In the genomic region with DNA sequence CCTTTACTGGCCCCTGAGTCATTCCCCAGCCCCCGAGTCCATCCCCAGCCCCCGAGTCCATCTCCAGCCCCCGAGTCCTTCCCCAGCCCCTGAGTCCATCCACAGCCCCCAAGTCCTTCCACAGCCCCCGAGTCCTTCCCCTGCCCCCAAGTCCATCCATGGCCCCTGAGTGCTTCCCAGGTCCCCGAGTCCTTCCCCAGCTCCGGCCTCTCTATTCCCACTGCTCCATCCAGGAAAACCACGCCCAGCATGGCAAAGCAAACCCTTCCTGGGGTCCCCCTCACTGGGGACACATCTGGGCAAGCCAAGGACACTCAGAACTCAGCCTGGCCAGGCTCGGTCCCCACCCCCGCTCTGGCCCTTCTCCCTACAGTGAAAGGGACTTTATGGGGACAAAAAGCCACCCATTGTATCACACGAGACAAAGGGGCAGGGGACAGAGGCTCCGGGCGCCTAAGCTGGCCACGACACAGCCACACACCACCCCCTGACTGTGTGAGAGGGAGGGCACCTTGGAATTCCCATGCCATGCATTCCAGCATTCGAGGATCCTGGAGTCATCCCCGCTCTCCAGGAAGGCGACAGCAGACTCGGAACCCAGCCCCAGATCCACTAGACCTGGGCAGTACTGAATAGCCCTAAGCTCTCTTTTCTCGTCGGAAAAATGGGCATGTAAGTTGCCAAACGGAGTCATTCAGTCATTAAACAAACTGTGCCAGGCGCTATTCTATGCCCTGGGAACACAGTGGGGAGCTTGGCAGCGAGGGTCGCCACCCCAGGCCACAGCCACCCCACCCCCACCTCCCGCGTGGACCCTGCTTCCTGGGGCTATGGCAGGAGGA, we compare ENCODE assay signal across 20 cellular contexts. TPM values are rescaled to one million over a fixed set of nuclear protein-coding genes. Genes with fewer than 3 reads are reported as not detected.
DNase-seq lines count a peak whose midpoint lies in the region; TF ChIP-seq lines count a peak whose summit lies in the region.
"Had no signal": no experiment of that assay in that cellular context is flagged by ENCODE, and none has a peak within 500 bp of the region (broad histone marks: within the 10 kb centered on the region; RNA-seq: fewer than 3 reads in every experiment).

No MANE protein-coding gene starts in this region.

- peaks cover 15 to 28% of the 10 kb centered on the region in 2 experiments for H3K4me1 Mint-ChIP-seq in H9
- H3K4me1 Mint-ChIP-seq in endothelial cell (ENCODE audit: unreplicated experiment): peaks cover 5% of the 10 kb centered on the region
- peaks cover 14% of the 10 kb centered on the region for H3K4me1 Mint-ChIP-seq in mesothelial cell of epicardium

- H2BK12ac ChIP-seq in H9 (ENCODE audit: insufficient read length, low read depth, low read length) (no peak overlapping the region), mesenchymal stem cell (ENCODE audit: low read length in 2 of 2) (no peak overlapping the region)

- H3K9me3 Mint-ChIP-seq in H9 (no peaks in the 10 kb centered on the region), endothelial cell (ENCODE audit: unreplicated experiment) (no peaks in the 10 kb centered on the region), mesothelial cell of epicardium (no peaks in the 10 kb centered on the region)

- TF ChIP-seq CTCF in H9 (conservative IDR thresholded peaks at IDR 0.05) (no peak), dorsolateral prefrontal cortex (IDR thresholded peaks at IDR 0.05 in 54 of 56, conservative IDR thresholded peaks at IDR 0.05 in 2 of 56; ENCODE audit: low read depth in 1 of 56, partially characterized antibody in 56 of 56) (peak in 6 of 56 donors; percentile 8 to 32 (median 14)), sigmoid colon (IDR thresholded peaks at IDR 0.05) (no peak), endothelial cell (IDR thresholded peaks at IDR 0.05; ENCODE audit: unreplicated experiment) (no peak), mesothelial cell of epicardium (IDR thresholded peaks at IDR 0.05; ENCODE audit: unreplicated experiment) (no peak)

- WGBS in H9 (ENCODE audit: extremely low coverage, insufficient read length, low lambda C conversion rate): no CpG with 5 or more reads among the region's 25 CpGs
- WGBS in mesenchymal stem cell: 86% methylated on average over 25 of the region's 25 CpGs
- WGBS in sigmoid colon, 2 donors: 89 to 90% methylated on average over 25 of the region's 25 CpGs

- no peak for DNase-seq in H9
- peak; percentile 18 to 94 (median 88) for DNase-seq in dorsolateral prefrontal cortex
- no peak for DNase-seq in mesenchymal stem cell
- peak; percentile 58 for DNase-seq in sigmoid colon
- no peak for DNase-seq in iPS-NIHi7 (ENCODE audit: extremely low spot score)
- DNase-seq in endothelial cell (ENCODE audit: low spot score): no peak
- DNase-seq in mesothelial cell of epicardium (ENCODE audit: low spot score in 2 of 2, unreplicated experiment in 2 of 2): no peak
- DNase-seq in T-helper 2 cell: no peak
- DNase-seq: activated CD4-positive, alpha-beta T cell treated with anti-CD3 and anti-CD28 coated beads for 36 hours; Calu3; cortex of kidney; erythroblast; NCI-H2029 treated with DMSO at 0.1 percent for 48 hours; NCI-H524; PC-9; stimulated activated CD4-positive, alpha-beta T cell treated with anti-CD3 and anti-CD28 coated beads, Interleukin-4, amount 100 ng/mL, for 4 hours; stimulated activated CD8-positive, alpha-beta memory T cell treated with anti-CD3 and anti-CD28 coated beads, Interleukin-4, amount 100 ng/mL, for 48 hours had no signal

- H3K27ac Mint-ChIP-seq in H9 (no peak overlapping the region; a peak in 1 of 7 replicates), endothelial cell (ENCODE audit: unreplicated experiment) (no peak overlapping the region), mesothelial cell of epicardium (no peak overlapping the region)
- H3K27ac Mint-ChIP-seq: activated CD4-positive, alpha-beta T cell treated with anti-CD3 and anti-CD28 coated beads for 36 hours had no signal

- H3K79me1 ChIP-seq in H9 (ENCODE audit: insufficient read depth, low read depth, low read length, poor library complexity, severe bottlenecking) (no peaks in the 10 kb centered on the region), mesenchymal stem cell (replicated peaks; ENCODE audit: low read length, poor library complexity, severe bottlenecking) (no peaks in the 10 kb centered on the region)

- H3K14ac ChIP-seq in H9 (ENCODE audit: insufficient read depth, low read length) (no peak overlapping the region), mesenchymal stem cell (ENCODE audit: low read length in 2 of 2) (no peak overlapping the region)

- no peak for TF ChIP-seq EP300 in sigmoid colon (IDR thresholded peaks at IDR 0.05)

- H3K23ac ChIP-seq in H9 (ENCODE audit: insufficient read length, low read depth, low read length): no peak overlapping the region
- no peak overlapping the region for H3K23ac ChIP-seq in mesenchymal stem cell (ENCODE audit: low read length in 2 of 2)

- H3K56ac ChIP-seq in H9 (ENCODE audit: insufficient read length, low read depth, low read length): no peak overlapping the region

- H3K4me3 ChIP-seq in dorsolateral prefrontal cortex (peak overlapping the region in 28 of 59 donors; percentile 1 to 49 (median 20)), mesenchymal stem cell (ENCODE audit: insufficient read depth in 1 of 2, low read depth in 1 of 2, low read length in 2 of 2) (no peak overlapping the region), sigmoid colon (no peak overlapping the region)
- H3K4me3 ChIP-seq: PC-9, SK-N-MC, skin epidermis, thoracic aorta had no signal

- no peak for TF ChIP-seq POLR2A in sigmoid colon (IDR thresholded peaks at IDR 0.05)

- H3T11ph ChIP-seq in H9 (ENCODE audit: low read length): no peak overlapping the region

- H3K18ac ChIP-seq in H9 (ENCODE audit: insufficient read length, low read depth, low read length): peak overlapping the region; percentile 6
- H3K18ac ChIP-seq in mesenchymal stem cell (ENCODE audit: low read depth in 1 of 2, low read length in 2 of 2): no peak overlapping the region

- no peak overlapping the region for H2BK15ac ChIP-seq in H9 (ENCODE audit: low read depth, low read length)
- no peak overlapping the region for H2BK15ac ChIP-seq in mesenchymal stem cell (ENCODE audit: low read depth, poor library complexity, severe bottlenecking)

- H3K36me3 ChIP-seq in mesenchymal stem cell (ENCODE audit: control insufficient read depth in 1 of 2, insufficient read depth in 2 of 2, low read depth in 1 of 2, low read length in 2 of 2): no peaks in the 10 kb centered on the region
- H3K36me3 ChIP-seq in sigmoid colon: no peaks in the 10 kb centered on the region
- H3K36me3 ChIP-seq: thoracic aorta had no signal

- H2AK5ac ChIP-seq in H9 (ENCODE audit: insufficient read length, low read length): no peak overlapping the region
- peak overlapping the region; percentile 17 for H2AK5ac ChIP-seq in mesenchymal stem cell (ENCODE audit: low read length, severe bottlenecking)

- H3K9me3 ChIP-seq in H9 (ENCODE audit: control insufficient read depth, low read depth, low read length): no peaks in the 10 kb centered on the region
- H3K9me3 ChIP-seq in mesenchymal stem cell (ENCODE audit: control insufficient read depth, low read length): no peaks in the 10 kb centered on the region
- H3K9me3 ChIP-seq in sigmoid colon: no peaks in the 10 kb centered on the region
- H3K9me3 ChIP-seq: thoracic aorta had no signal

- H3K27ac ChIP-seq in H9 (ENCODE audit: insufficient read length, low read depth, low read length): no peak overlapping the region
- H3K27ac ChIP-seq in dorsolateral prefrontal cortex: peak overlapping the region in 58 of 59 donors; percentile 79 to 99 (median 96)
- H3K27ac ChIP-seq in mesenchymal stem cell (ENCODE audit: low read length, poor library complexity, severe bottlenecking): no peak overlapping the region
- no peak overlapping the region for H3K27ac ChIP-seq in sigmoid colon
- H3K27ac ChIP-seq: PC-9, SK-N-MC, thoracic aorta had no signal

- no peak overlapping the region for H4K91ac ChIP-seq in H9 (ENCODE audit: insufficient read length, low read depth, low read length)
- no peak overlapping the region for H4K91ac ChIP-seq in mesenchymal stem cell (ENCODE audit: low read length)

- H3K4ac ChIP-seq in H9 (ENCODE audit: low read depth, low read length) (no peak overlapping the region), mesenchymal stem cell (ENCODE audit: low read depth in 1 of 2, low read length in 2 of 2) (no peak overlapping the region)

- H3K9ac ChIP-seq in H9 (ENCODE audit: extremely low read depth, insufficient read length, low read length) (no peak overlapping the region), mesenchymal stem cell (ENCODE audit: low read length) (no peak overlapping the region)

- H3K36me3 Mint-ChIP-seq in H9 (ENCODE audit: insufficient read depth in 1 of 3, low read depth in 3 of 3) (no peaks in the 10 kb centered on the region), endothelial cell (ENCODE audit: low read depth, unreplicated experiment) (no peaks in the 10 kb centered on the region), mesothelial cell of epicardium (no peaks in the 10 kb centered on the region)

- H3K23me2 ChIP-seq in H9 (ENCODE audit: insufficient read length, low read depth, low read length, poor library complexity, severe bottlenecking): no peaks in the 10 kb centered on the region

- no peak overlapping the region for H2BK20ac ChIP-seq in H9 (ENCODE audit: low read depth, low read length, poor library complexity, severe bottlenecking)

- H2BK5ac ChIP-seq in H9 (ENCODE audit: insufficient read length, low read length) (no peak overlapping the region), mesenchymal stem cell (ENCODE audit: low read depth, low read length, poor library complexity, severe bottlenecking) (no peak overlapping the region)

- no peaks in the 10 kb centered on the region for H3K27me3 Mint-ChIP-seq in H9 (ENCODE audit: low read depth)
- H3K27me3 Mint-ChIP-seq in endothelial cell (ENCODE audit: unreplicated experiment): peaks cover 6% of the 10 kb centered on the region
- H3K27me3 Mint-ChIP-seq in mesothelial cell of epicardium (ENCODE audit: low read depth): no peaks in the 10 kb centered on the region
- H3K27me3 Mint-ChIP-seq: activated CD4-positive, alpha-beta T cell treated with anti-CD3 and anti-CD28 coated beads for 36 hours had no signal

- intact Hi-C loops in dorsolateral prefrontal cortex (cut with DNase I): no loop called here
- intact Hi-C loops in sigmoid colon (cut with DNase I): no loop called here

- H3K4me2 ChIP-seq in H9 (ENCODE audit: insufficient read depth, insufficient read length, low read length) (no peak overlapping the region), mesenchymal stem cell (ENCODE audit: low read length, poor library complexity, severe bottlenecking) (no peak overlapping the region)
- H3K4me2 ChIP-seq: PC-9 had no signal

- H2BK120ac ChIP-seq in H9 (ENCODE audit: low read depth, low read length, poor library complexity, severe bottlenecking) (no peak overlapping the region), mesenchymal stem cell (ENCODE audit: low read depth, low read length) (no peak overlapping the region)

- H2AFZ ChIP-seq in H9 (ENCODE audit: low read length) (no peak overlapping the region), mesenchymal stem cell (ENCODE audit: low read depth, low read length) (no peak overlapping the region)
- H2AFZ ChIP-seq: PC-9 had no signal

- H4K20me1 ChIP-seq in H9 (ENCODE audit: control insufficient read depth, insufficient read depth, insufficient read length): no peaks in the 10 kb centered on the region

- H3K27me3 ChIP-seq in H9 (ENCODE audit: insufficient read depth, low read length): no peaks in the 10 kb centered on the region
- no peaks in the 10 kb centered on the region for H3K27me3 ChIP-seq in dorsolateral prefrontal cortex
- H3K27me3 ChIP-seq in mesenchymal stem cell (ENCODE audit: control insufficient read depth in 1 of 2, insufficient read depth in 1 of 2, low read length in 2 of 2): peaks cover 0 to 17% of the 10 kb centered on the region in 2 experiments
- no peaks in the 10 kb centered on the region for H3K27me3 ChIP-seq in sigmoid colon

- no peak overlapping the region for H4K8ac ChIP-seq in H9 (replicated peaks; ENCODE audit: insufficient read length, low read depth, low read length)
- H4K8ac ChIP-seq in mesenchymal stem cell (ENCODE audit: low read length): no peak overlapping the region

- H3K79me2 ChIP-seq in H9 (ENCODE audit: insufficient read depth, low read length): no peaks in the 10 kb centered on the region

- H3K4me1 ChIP-seq in H9 (ENCODE audit: insufficient read depth, low read length): peaks cover 2% of the 10 kb centered on the region; the same call in 1 of the 2 replicates
- H3K4me1 ChIP-seq in mesenchymal stem cell (ENCODE audit: control insufficient read depth, insufficient read depth, low read depth, low read length): peaks cover 19% of the 10 kb centered on the region
- peaks cover 0 to 4% (median 0%) of the 10 kb centered on the region in 4 donors for H3K4me1 ChIP-seq in sigmoid colon

- no peak overlapping the region for H4K5ac ChIP-seq in H9 (ENCODE audit: insufficient read length, low read depth, low read length)

- no peak overlapping the region for H3K4me3 Mint-ChIP-seq in H9
- H3K4me3 Mint-ChIP-seq in endothelial cell (ENCODE audit: unreplicated experiment): no peak overlapping the region
- no peak overlapping the region for H3K4me3 Mint-ChIP-seq in mesothelial cell of epicardium
- H3K4me3 Mint-ChIP-seq: activated CD4-positive, alpha-beta T cell treated with anti-CD3 and anti-CD28 coated beads for 36 hours had no signal

RNA-seq across cellular contexts. Expression of a gene that starts 14.0 kb away (rescaled TPM):
- total RNA-seq in H9 (2021) (1.8 and 2.0 TPM in 2 replicates), dorsolateral prefrontal cortex (100 to 1,000 TPM in 55 of 120 experiments, 10 to 100 TPM in 65; 20.8 to 459 (median 91.3) TPM), sigmoid colon (1 to 10 TPM in 3 of 4 donors, under 1 TPM in 1; 0.99 to 4.7 (median 2.8) TPM), endothelial cell (ENCODE audit: unreplicated experiment) (3.3 TPM), mesothelial cell of epicardium (1.1 to 1.8 TPM (median 1.2 TPM) in 3 replicates)
- 0.11 TPM for polyA plus RNA-seq in mesenchymal stem cell (2013, experiment 1 of 2)
- 0.03 TPM for polyA plus RNA-seq in mesenchymal stem cell (2013, experiment 2 of 2)
- 10 to 100 TPM in 1 of 3 donors, 1 to 10 TPM in 2; 4.2 to 10.2 (median 8.0) TPM for polyA plus RNA-seq in sigmoid colon

RNA-seq across cellular contexts. Expression of a gene that starts 25.4 kb away (rescaled TPM):
- total RNA-seq in H9 (2021) (18.0 and 19.2 TPM in 2 replicates), dorsolateral prefrontal cortex (10 to 100 TPM; 36.8 to 68.6 (median 51.1) TPM), sigmoid colon (10 to 100 TPM; 64.7 to 85.6 (median 74.4) TPM), endothelial cell (ENCODE audit: unreplicated experiment) (46.7 TPM), mesothelial cell of epicardium (34.4 to 38.2 TPM (median 35.9 TPM) in 3 replicates)
- 81.6 TPM for polyA plus RNA-seq in mesenchymal stem cell (2013, experiment 1 of 2)
- 83.7 TPM for polyA plus RNA-seq in mesenchymal stem cell (2013, experiment 2 of 2)
- polyA plus RNA-seq in sigmoid colon: 10 to 100 TPM; 28.6 to 39.0 (median 36.8) TPM

Comparison
In these comparisons a context has a peak if more than half of its experiments do, and no peak if none do; other contexts are left out.
1. DNase-seq: peak in dorsolateral prefrontal cortex (10 of 10) and sigmoid colon (single experiment); none in H9 (single experiment), mesenchymal stem cell (single experiment), iPS-NIHi7 (single experiment), endothelial cell (single experiment), mesothelial cell of epicardium (0 of 2) and T-helper 2 cell (0 of 5).
2. H3K27ac ChIP-seq: peak in dorsolateral prefrontal cortex (58 of 59); none in H9 (single experiment), mesenchymal stem cell (single experiment) and sigmoid colon (0 of 4).